28 cellular contexts compared by ENCODE assay signal in genomic region chr3:119220970-119221667, GRCh38. TPM values are rescaled to one million over a fixed set of nuclear protein-coding genes. Genes with fewer than 3 reads are reported as not detected.
DNase-seq lines count a peak whose midpoint lies in the region; ATAC-seq and TF ChIP-seq lines count a peak whose summit lies in the region.
"Had no signal": no experiment of that assay in that cellular context is flagged by ENCODE, and none has a peak within 500 bp of the region (broad histone marks: within the 10 kb centered on the region; RNA-seq: fewer than 3 reads in every experiment).

No MANE protein-coding gene starts in this region.

- POLR2A ChIA-PET in activated CD8-positive, alpha-beta T cell treated with anti-CD3 and anti-CD28 coated beads, Interleukin-2, amount 10 ng/mL, durations not matched to agents 7 days and 5 days (lab: Charles Lee) = no interaction called here
- POLR2A ChIA-PET in activated CD8-positive, alpha-beta T cell treated with anti-CD3 and anti-CD28 coated beads for 36 hours (lab: Charles Lee) = interaction anchor here (1.4 kb wide), 1 partner anchor 118 kb away, joined by 3 read pairs; no protein-coding TSS in a partner anchor

- H3K79me2 ChIP-seq in GM23248 (ENCODE audit: insufficient read depth) = peaks cover 12% of the 10 kb centered on the region; the same call in 1 of the 2 replicates
- peaks cover 16% of the 10 kb centered on the region for H3K79me2 ChIP-seq in hepatocyte

- in situ Hi-C loops in GM23248 (cut with MboI) = no loop called here

- H3K9me2 ChIP-seq in GM23248 (ENCODE audit: insufficient read depth) (no peaks in the 10 kb centered on the region), hepatocyte (replicated peaks; ENCODE audit: insufficient read depth) (no peaks in the 10 kb centered on the region)

- H3K27me3 ChIP-seq in GM23248 (replicated peaks; ENCODE audit: insufficient read depth) = no peaks in the 10 kb centered on the region
- H3K27me3 ChIP-seq in hepatocyte = no peaks in the 10 kb centered on the region
- no peaks in the 10 kb centered on the region for H3K27me3 ChIP-seq in H7 (ENCODE audit: control insufficient read depth, insufficient read depth, low read length)
- H3K27me3 ChIP-seq: foreskin keratinocyte, heart right ventricle, pancreas had no signal

- peaks cover 56% of the 10 kb centered on the region for H3K36me3 Mint-ChIP-seq in activated CD8-positive, alpha-beta T cell treated with anti-CD3 and anti-CD28 coated beads, Interleukin-2, amount 10 ng/mL, durations not matched to agents 7 days and 5 days (ENCODE audit: low read depth)
- peaks cover 35% of the 10 kb centered on the region for H3K36me3 Mint-ChIP-seq in activated CD8-positive, alpha-beta T cell treated with anti-CD3 and anti-CD28 coated beads for 36 hours (ENCODE audit: low read depth)

- H3K9me3 Mint-ChIP-seq in activated CD8-positive, alpha-beta T cell treated with anti-CD3 and anti-CD28 coated beads, Interleukin-2, amount 10 ng/mL, durations not matched to agents 7 days and 5 days (ENCODE audit: insufficient read depth) = no peaks in the 10 kb centered on the region
- H3K9me3 Mint-ChIP-seq in activated CD8-positive, alpha-beta T cell treated with anti-CD3 and anti-CD28 coated beads for 36 hours = no peaks in the 10 kb centered on the region
- H3K9me3 Mint-ChIP-seq: activated T-helper 17 cell treated with anti-CD3 and anti-CD28 coated beads, Interleukin-2, amount 50 U/mL, for 72 hours; brain; nephron had no signal

- H4K20me1 ChIP-seq in GM23248 (ENCODE audit: insufficient read depth) (no peaks in the 10 kb centered on the region), hepatocyte (ENCODE audit: insufficient read depth, poor library complexity, severe bottlenecking) (no peaks in the 10 kb centered on the region)

- ATAC-seq in activated CD8-positive, alpha-beta T cell treated with anti-CD3 and anti-CD28 coated beads, Interleukin-2, amount 10 ng/mL, durations not matched to agents 7 days and 5 days = no peak
- no peak for ATAC-seq in activated CD8-positive, alpha-beta T cell treated with anti-CD3 and anti-CD28 coated beads for 36 hours
- ATAC-seq: activated CD8-positive, alpha-beta memory T cell treated with anti-CD3 and anti-CD28 coated beads, Interleukin-2, amount 10 ng/mL, durations not matched to agents 7 days and 5 days; foreskin keratinocyte; heart right ventricle; left cardiac atrium; sciatic nerve had no signal

- peak overlapping the region; percentile 6 for H3K27ac Mint-ChIP-seq in activated CD8-positive, alpha-beta T cell treated with anti-CD3 and anti-CD28 coated beads, Interleukin-2, amount 10 ng/mL, durations not matched to agents 7 days and 5 days
- no peak overlapping the region for H3K27ac Mint-ChIP-seq in activated CD8-positive, alpha-beta T cell treated with anti-CD3 and anti-CD28 coated beads for 36 hours
- H3K27ac Mint-ChIP-seq: activated CD8-positive, alpha-beta memory T cell treated with anti-CD3 and anti-CD28 coated beads, Interleukin-2, amount 10 ng/mL, durations not matched to agents 7 days and 5 days; nephron had no signal

- H3K36me3 ChIP-seq in GM23248 (ENCODE audit: low read depth) = peaks cover 51% of the 10 kb centered on the region
- H3K36me3 ChIP-seq in hepatocyte (replicated peaks; ENCODE audit: insufficient read depth, low read depth) = peaks cover 3% of the 10 kb centered on the region
- peaks cover 26% of the 10 kb centered on the region for H3K36me3 ChIP-seq in H7 (replicated peaks; ENCODE audit: control insufficient read depth, insufficient read depth, low read length)

- H3F3A ChIP-seq in GM23248 (ENCODE audit: insufficient read depth) = peaks cover 8% of the 10 kb centered on the region; the same call in 1 of the 2 replicates

- no peaks in the 10 kb centered on the region for H3K9me3 ChIP-seq in GM23248 (ENCODE audit: low read depth)
- no peaks in the 10 kb centered on the region for H3K9me3 ChIP-seq in hepatocyte (ENCODE audit: low read depth)
- H3K9me3 ChIP-seq: heart right ventricle, pancreas had no signal

- H3K4me1 Mint-ChIP-seq in activated CD8-positive, alpha-beta T cell treated with anti-CD3 and anti-CD28 coated beads, Interleukin-2, amount 10 ng/mL, durations not matched to agents 7 days and 5 days (ENCODE audit: low read depth) = peaks cover 19% of the 10 kb centered on the region
- H3K4me1 Mint-ChIP-seq in activated CD8-positive, alpha-beta T cell treated with anti-CD3 and anti-CD28 coated beads for 36 hours (ENCODE audit: low read depth) = peaks cover 23% of the 10 kb centered on the region
- H3K4me1 Mint-ChIP-seq: brain, nephron had no signal

- H3K4me2 ChIP-seq in GM23248 (ENCODE audit: unreplicated experiment) (peak overlapping the region; percentile 39), hepatocyte (no peak overlapping the region)

- no peak overlapping the region for H3K4me3 Mint-ChIP-seq in activated CD8-positive, alpha-beta T cell treated with anti-CD3 and anti-CD28 coated beads, Interleukin-2, amount 10 ng/mL, durations not matched to agents 7 days and 5 days
- no peak overlapping the region for H3K4me3 Mint-ChIP-seq in activated CD8-positive, alpha-beta T cell treated with anti-CD3 and anti-CD28 coated beads for 36 hours
- H3K4me3 Mint-ChIP-seq: activated CD8-positive, alpha-beta memory T cell treated with anti-CD3 and anti-CD28 coated beads, Interleukin-2, amount 10 ng/mL, durations not matched to agents 7 days and 5 days; activated T-helper 17 cell treated with anti-CD3 and anti-CD28 coated beads, Interleukin-2, amount 50 U/mL, for 72 hours; brain; nephron had no signal

- TF ChIP-seq CTCF in activated CD8-positive, alpha-beta T cell treated with anti-CD3 and anti-CD28 coated beads for 36 hours (IDR thresholded peaks at IDR 0.05) = no peak
- no peak for TF ChIP-seq CTCF in hepatocyte (IDR thresholded peaks at IDR 0.05; ENCODE audit: poor library complexity)

- H3K27ac ChIP-seq in GM23248 (peak overlapping the region; percentile 54), hepatocyte (peak overlapping the region; percentile 29)
- H3K27ac ChIP-seq: foreskin keratinocyte, heart right ventricle, RWPE1 had no signal

- intact Hi-C loops in activated CD8-positive, alpha-beta T cell treated with anti-CD3 and anti-CD28 coated beads for 36 hours (cut with micrococcal nuclease) = no loop called here

- no peak for DNase-seq in activated CD8-positive, alpha-beta T cell treated with anti-CD3 and anti-CD28 coated beads, Interleukin-2, amount 10 ng/mL, durations not matched to agents 7 days and 5 days
- no peak for DNase-seq in activated CD8-positive, alpha-beta T cell treated with anti-CD3 and anti-CD28 coated beads for 36 hours
- DNase-seq in GM23248 = no peak
- DNase-seq in hepatocyte (ENCODE audit: low spot score) = no peak
- peak; percentile 18 for DNase-seq in pons (ENCODE audit: low spot score)
- no peak for DNase-seq in H7
- no peak for DNase-seq in DMS79 (lab: John Stamatoyannopoulos, UW)
- no peak for DNase-seq in cortex of kidney (lab: John Stamatoyannopoulos, UW)
- DNase-seq: 8988T; activated CD4-positive, alpha-beta T cell treated with anti-CD3 and anti-CD28 coated beads for 48 hours; activated CD8-positive, alpha-beta memory T cell treated with anti-CD3 and anti-CD28 coated beads, Interleukin-2, amount 10 ng/mL, durations not matched to agents 7 days and 5 days; AML-193; DMS79 treated with DMSO at 0.1 percent for 48 hours; effector CD4-positive, alpha-beta T cell; foreskin keratinocyte; heart right ventricle; Kasumi-1; left cardiac atrium; mesendoderm; NCI-H187; pancreas had no signal

- 62 to 63% methylated on average over 3 of the region's 3 CpGs for WGBS in GM23248 (ENCODE audit: low coverage in 1 of 2, low lambda C conversion rate in 2 of 2, missing lambda C conversion rate in 2 of 2), 2 experiments
- WGBS in hepatocyte (ENCODE audit: low lambda C conversion rate, missing lambda C conversion rate) = 69% methylated on average over 3 of the region's 3 CpGs

- no peak overlapping the region for H3K4me3 ChIP-seq in GM23248
- no peak overlapping the region for H3K4me3 ChIP-seq in hepatocyte
- H3K4me3 ChIP-seq in H7 (ENCODE audit: insufficient read depth, low read depth, low read length) = no peak overlapping the region
- H3K4me3 ChIP-seq: heart right ventricle, pancreas had no signal

- no peak overlapping the region for H3K9ac ChIP-seq in GM23248

- H3K4me1 ChIP-seq in GM23248 (ENCODE audit: insufficient read depth) = peaks cover 9% of the 10 kb centered on the region
- H3K4me1 ChIP-seq in hepatocyte (ENCODE audit: insufficient read depth) = peaks cover 8% of the 10 kb centered on the region
- H3K4me1 ChIP-seq: foreskin keratinocyte, heart right ventricle, pancreas had no signal

- H2AFZ ChIP-seq in GM23248 (no peak overlapping the region), hepatocyte (no peak overlapping the region)

- CTCF ChIA-PET in activated CD8-positive, alpha-beta T cell treated with anti-CD3 and anti-CD28 coated beads, Interleukin-2, amount 10 ng/mL, durations not matched to agents 7 days and 5 days (lab: Charles Lee) = no interaction called here
- CTCF ChIA-PET in activated CD8-positive, alpha-beta T cell treated with anti-CD3 and anti-CD28 coated beads for 36 hours (lab: Charles Lee) = interaction anchor here (1.2 to 1.6 kb wide), 2 partner anchors 53 to 337 kb away, joined by 4 read pairs; no protein-coding TSS in a partner anchor

- no peaks in the 10 kb centered on the region for H3K27me3 Mint-ChIP-seq in activated CD8-positive, alpha-beta T cell treated with anti-CD3 and anti-CD28 coated beads, Interleukin-2, amount 10 ng/mL, durations not matched to agents 7 days and 5 days (ENCODE audit: low read depth)
- no peaks in the 10 kb centered on the region for H3K27me3 Mint-ChIP-seq in activated CD8-positive, alpha-beta T cell treated with anti-CD3 and anti-CD28 coated beads for 36 hours
- H3K27me3 Mint-ChIP-seq: activated CD8-positive, alpha-beta memory T cell treated with anti-CD3 and anti-CD28 coated beads, Interleukin-2, amount 10 ng/mL, durations not matched to agents 7 days and 5 days; activated T-helper 17 cell treated with anti-CD3 and anti-CD28 coated beads, Interleukin-2, amount 50 U/mL, for 72 hours had no signal

RNA-seq across cellular contexts. Expression of gene B4GALT4, which starts 19.6 kb away (rescaled TPM):
- total RNA-seq in activated CD8-positive, alpha-beta T cell treated with anti-CD3 and anti-CD28 coated beads, Interleukin-2, amount 10 ng/mL, durations not matched to agents 7 days and 5 days = 10 to 100 TPM; 16.3 to 16.4 TPM
- 10 to 100 TPM; 13.3 to 15.2 TPM for total RNA-seq in activated CD8-positive, alpha-beta T cell treated with anti-CD3 and anti-CD28 coated beads for 36 hours
- 55.6 and 56.0 TPM in 2 replicates for total RNA-seq in GM23248 (2014; rRNA removed; shearing (Covaris generic))
- polyA plus RNA-seq in GM23248 (2016; fragmentation: Nextera tagmentation; extraction: Ambion mirVana) = 64.0 and 67.9 TPM in 2 replicates
- 55.4 and 55.7 TPM in 2 replicates for total RNA-seq in hepatocyte
- 54.0 and 67.3 TPM in 2 replicates for polyA plus RNA-seq in hepatocyte
- total RNA-seq in H7 (2014; rRNA removed; shearing (Covaris generic)) = 31.7 and 34.1 TPM in 2 replicates

RNA-seq across cellular contexts. Expression of gene UPK1B, which starts 47.7 kb away (rescaled TPM):
- total RNA-seq in activated CD8-positive, alpha-beta T cell treated with anti-CD3 and anti-CD28 coated beads, Interleukin-2, amount 10 ng/mL, durations not matched to agents 7 days and 5 days = not detected
- not detected for total RNA-seq in activated CD8-positive, alpha-beta T cell treated with anti-CD3 and anti-CD28 coated beads for 36 hours
- total RNA-seq in GM23248 (2014; rRNA removed; shearing (Covaris generic)) = 0.13 TPM in 1 of 2 replicates, not detected in the other
- polyA plus RNA-seq in GM23248 (2016; fragmentation: Nextera tagmentation; extraction: Ambion mirVana) (not detected in 2 replicates), hepatocyte (17.3 and 28.9 TPM in 2 replicates)
- total RNA-seq in hepatocyte = 9.0 and 12.0 TPM in 2 replicates
- 0.33 and 0.62 TPM in 2 replicates for total RNA-seq in H7 (2014; rRNA removed; shearing (Covaris generic))
- total RNA-seq: activated CD8-positive, alpha-beta memory T cell treated with anti-CD3 and anti-CD28 coated beads, Interleukin-2, amount 10 ng/mL, durations not matched to agents 7 days and 5 days; chondrocyte; T-helper 2 cell treated with Interferon-gamma antibody and Interleukin-4, amounts not matched to agents 100 ng/mL and 5 ng/mL, for 36 hours had no signal
- polyA plus RNA-seq: heart right ventricle had no signal
